Comparison of ENCODE assay signal across 31 cellular contexts in the genomic region with DNA sequence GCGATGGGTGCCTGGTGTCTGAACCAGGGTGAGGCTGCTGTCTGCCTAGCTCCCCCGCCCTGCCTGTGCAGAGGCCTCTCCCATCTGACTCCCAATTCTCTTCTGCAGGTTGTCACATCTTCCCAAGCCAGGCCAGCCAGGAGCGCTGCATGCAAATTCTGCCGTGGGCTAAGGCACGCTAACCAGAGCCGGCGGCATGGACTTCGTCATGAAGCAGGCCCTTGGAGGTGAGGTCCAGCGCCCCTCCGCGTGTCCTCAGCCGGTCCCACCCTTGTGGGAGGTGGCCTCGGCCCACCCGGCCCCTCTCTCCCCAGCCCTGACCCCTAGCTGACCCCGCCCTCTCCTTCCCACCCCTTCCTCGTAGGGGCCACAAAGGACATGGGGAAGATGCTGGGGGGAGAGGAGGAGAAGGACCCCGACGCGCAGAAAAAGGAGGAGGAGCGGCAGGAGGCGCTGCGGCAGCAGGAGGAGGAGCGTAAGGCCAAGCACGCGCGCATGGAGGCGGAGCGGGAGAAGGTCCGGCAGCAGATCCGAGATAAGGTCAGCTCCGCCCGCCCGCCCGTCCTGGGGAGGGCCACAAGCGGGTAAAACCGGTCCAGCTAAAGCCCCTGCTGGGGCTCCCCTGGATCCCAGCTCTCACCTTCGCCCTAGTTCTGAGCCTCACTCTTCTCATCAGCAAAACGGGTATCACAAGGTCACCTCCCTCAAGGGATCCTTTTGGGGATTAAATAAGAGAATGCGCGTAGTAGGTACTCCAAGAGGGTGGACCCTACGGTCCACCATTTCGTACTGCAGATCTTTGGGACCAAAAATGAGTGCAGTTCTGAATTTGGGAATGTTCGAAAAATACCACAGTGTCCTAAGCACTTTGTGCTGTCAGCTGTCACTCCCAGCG. TPM values are rescaled to one million over a fixed set of nuclear protein-coding genes. Genes with fewer than 3 reads are reported as not detected.
DNase-seq lines count a peak whose midpoint lies in the region; ATAC-seq and TF ChIP-seq lines count a peak whose summit lies in the region.
"Had no signal": no experiment of that assay in that cellular context is flagged by ENCODE, and none has a peak within 500 bp of the region (broad histone marks: within the 10 kb centered on the region; RNA-seq: fewer than 3 reads in every experiment).

No MANE protein-coding gene starts in this region.

- no CpG with 5 or more reads among the region's 44 CpGs for WGBS in trophoblast cell (ENCODE audit: extremely low coverage, insufficient coverage, insufficient read length)
- WGBS in tibial nerve, 2 donors = 15 to 21% methylated on average over 42 to 43 of the region's 44 CpGs

- H2BK12ac ChIP-seq in trophoblast cell (ENCODE audit: low read length) = no peak overlapping the region

- H3K23ac ChIP-seq in trophoblast cell (ENCODE audit: low read length) = no peak overlapping the region

- H3K4me1 Mint-ChIP-seq in GM23338 = peaks cover 30% of the 10 kb centered on the region
- H3K4me1 Mint-ChIP-seq: naive B cell had no signal

- no peak overlapping the region for H4K12ac ChIP-seq in trophoblast cell (ENCODE audit: low read depth, low read length)

- peaks cover 15% of the 10 kb centered on the region for H3K27me3 Mint-ChIP-seq in GM23338 (ENCODE audit: insufficient read depth, low read depth, poor library complexity)

- TF ChIP-seq CTCF in GM23338 (conservative IDR thresholded peaks at IDR 0.05; ENCODE audit: low read depth in 2 of 2) (peak in 1 of 2 experiments; percentile 61; a peak in 2 of 4 replicates), tibial nerve (IDR thresholded peaks at IDR 0.05) (no peak)

- ATAC-seq in GM23338 (peak; percentile 83), GM19351 (IDR thresholded peaks at IDR 0.05; ENCODE audit: unreplicated experiment) (no peak), HG03469 (IDR thresholded peaks at IDR 0.05; ENCODE audit: unreplicated experiment) (no peak)
- ATAC-seq: esophagus mucosa, foreskin keratinocyte, left cardiac atrium, right cardiac atrium had no signal

- no peaks in the 10 kb centered on the region; the same call in 1 of the 2 replicates for H3K9me2 ChIP-seq in GM23338 (ENCODE audit: insufficient read depth)

- H3K9me3 ChIP-seq in trophoblast cell (ENCODE audit: insufficient read depth, low read depth, low read length) = no peaks in the 10 kb centered on the region
- no peaks in the 10 kb centered on the region for H3K9me3 ChIP-seq in tibial nerve

- no peak overlapping the region for H2AK5ac ChIP-seq in trophoblast cell (ENCODE audit: low read length)

- no peaks in the 10 kb centered on the region for H3K36me3 ChIP-seq in GM23338 (ENCODE audit: insufficient read depth)
- no peaks in the 10 kb centered on the region for H3K36me3 ChIP-seq in trophoblast cell (ENCODE audit: control insufficient read depth in 1 of 2, insufficient read depth in 2 of 2, low read length in 2 of 2)
- H3K36me3 ChIP-seq in tibial nerve = no peaks in the 10 kb centered on the region
- H3K36me3 ChIP-seq: ovary had no signal

- H3K27ac Mint-ChIP-seq in GM23338 = no peak overlapping the region
- H3K27ac Mint-ChIP-seq: naive B cell; stimulated activated naive CD8-positive, alpha-beta T cell treated with anti-CD3 and anti-CD28 coated beads, Interleukin-15, Interleukin-2, amounts not matched to agents 100 ng/mL and 50 ng/mL, for 24 hours; T-helper 1 cell treated with Interleukin-12 subunit alpha and Interleukin-12 subunit beta and Interleukin-4 antibody, amounts not matched to agents 30 μg/mL and 1 μg/mL, for 36 hours; type B pancreatic cell had no signal

- peaks cover 20% of the 10 kb centered on the region for H3K4me1 ChIP-seq in GM23338 (ENCODE audit: insufficient read depth)
- H3K4me1 ChIP-seq in trophoblast cell (ENCODE audit: control insufficient read depth in 1 of 2, insufficient read depth in 2 of 2, low read length in 2 of 2) = peaks cover 6 to 14% of the 10 kb centered on the region in 2 experiments
- H3K4me1 ChIP-seq in tibial nerve = no peaks in the 10 kb centered on the region
- H3K4me1 ChIP-seq: foreskin keratinocyte had no signal

- H4K20me1 ChIP-seq in GM23338 (replicated peaks; ENCODE audit: insufficient read depth) = no peaks in the 10 kb centered on the region

- H3K79me1 ChIP-seq in trophoblast cell (ENCODE audit: low read length) = no peaks in the 10 kb centered on the region

- H3K4me3 Mint-ChIP-seq in GM23338 = peak overlapping the region; percentile 44; the same call in 2 of the 3 replicates
- H3K4me3 Mint-ChIP-seq: CD4-positive, alpha-beta memory T cell; naive B cell; stimulated activated naive CD8-positive, alpha-beta T cell treated with anti-CD3 and anti-CD28 coated beads, Interleukin-15, Interleukin-2, amounts not matched to agents 100 ng/mL and 50 ng/mL, for 24 hours; T-helper 1 cell treated with Interleukin-12 subunit alpha and Interleukin-12 subunit beta and Interleukin-4 antibody, amounts not matched to agents 30 μg/mL and 1 μg/mL, for 36 hours; type B pancreatic cell had no signal

- H3K27me3 ChIP-seq in GM23338 (ENCODE audit: insufficient read depth) = peaks cover 14% of the 10 kb centered on the region; the same call in 1 of the 2 replicates
- H3K27me3 ChIP-seq in trophoblast cell (ENCODE audit: insufficient read depth, low read length) = no peaks in the 10 kb centered on the region
- H3K27me3 ChIP-seq in tibial nerve = peaks cover 0 to 32% of the 10 kb centered on the region in 2 donors

- H4K91ac ChIP-seq in trophoblast cell (ENCODE audit: low read depth, low read length) = no peak overlapping the region

- no peaks in the 10 kb centered on the region for H3K79me2 ChIP-seq in GM23338 (replicated peaks; ENCODE audit: insufficient read depth)
- H3K79me2 ChIP-seq in trophoblast cell (ENCODE audit: control insufficient read depth, insufficient read depth, low read length, poor library complexity) = no peaks in the 10 kb centered on the region

- H3K4me2 ChIP-seq in GM23338 (peak overlapping the region; percentile 82), trophoblast cell (ENCODE audit: low read length) (peak overlapping the region; percentile 61)

- H3K27ac ChIP-seq in GM23338 (ENCODE audit: low read depth) = no peak overlapping the region
- H3K27ac ChIP-seq in trophoblast cell (ENCODE audit: low read depth, low read length) = no peak overlapping the region
- no peak overlapping the region for H3K27ac ChIP-seq in tibial nerve
- H3K27ac ChIP-seq: foreskin keratinocyte, ovary had no signal

- no peak overlapping the region for H2BK120ac ChIP-seq in trophoblast cell (ENCODE audit: insufficient read depth, low read length, poor library complexity)

- no peak for TF ChIP-seq POLR2A in tibial nerve (IDR thresholded peaks at IDR 0.05)

- H2BK5ac ChIP-seq in trophoblast cell (ENCODE audit: low read depth, low read length, poor library complexity) = no peak overlapping the region

- H3K18ac ChIP-seq in trophoblast cell (ENCODE audit: low read length) = no peak overlapping the region

- peak overlapping the region; percentile 56 for H3K4me3 ChIP-seq in GM23338
- no peak overlapping the region for H3K4me3 ChIP-seq in trophoblast cell (ENCODE audit: low read depth, low read length)
- no peak overlapping the region for H3K4me3 ChIP-seq in tibial nerve
- H3K4me3 ChIP-seq: ovary had no signal

- no peak overlapping the region for H4K8ac ChIP-seq in trophoblast cell (ENCODE audit: low read depth, low read length)

- no peak for TF ChIP-seq EP300 in tibial nerve (IDR thresholded peaks at IDR 0.05)

- H3K36me3 Mint-ChIP-seq in GM23338 (ENCODE audit: low read depth) = no peaks in the 10 kb centered on the region

- DNase-seq in GM23338 (ENCODE audit: low spot score) (peak; percentile 85), ecto neural progenitor cell (ENCODE audit: low spot score) (peak; percentile 76), iPS-NIHi7 (ENCODE audit: extremely low spot score) (peak; percentile 78), trophoblast cell (peak in 1 of 2 donors; percentile 7), tibial nerve (ENCODE audit: low spot score in 2 of 2) (no peak), cortex of kidney (lab: John Stamatoyannopoulos, UW) (no peak)
- DNase-seq: activated CD4-positive, alpha-beta T cell treated with anti-CD3 and anti-CD28 coated beads for 4 hours; activated CD8-positive, alpha-beta memory T cell treated with anti-CD3 and anti-CD28 coated beads for 24 hours; activated T-cell treated with anti-CD3 and anti-CD28 coated beads, Interleukin-2, amount 50 U/mL, for 1 hour; CD4-positive, alpha-beta memory T cell; DMS 273 treated with DMSO at 0.1 percent for 48 hours; effector CD4-positive, alpha-beta T cell; foreskin keratinocyte; hippocampal formation; left cardiac atrium; naive B cell; NCI-H1105; NCI-H2029 treated with DMSO at 0.1 percent for 48 hours; NCI-H2227 treated with DMSO at 0.1 percent for 48 hours; NCI-H69; ovary; right cardiac atrium had no signal

- peak overlapping the region; percentile 66; the same call in 1 of the 2 replicates for H2AFZ ChIP-seq in GM23338
- H2AFZ ChIP-seq in trophoblast cell (ENCODE audit: insufficient read depth, low read length, poor library complexity) = no peak overlapping the region

- H3K9ac ChIP-seq in trophoblast cell (ENCODE audit: low read length) = no peak overlapping the region

- no peaks in the 10 kb centered on the region; the same call in 1 of the 2 replicates for H3F3A ChIP-seq in GM23338 (replicated peaks; ENCODE audit: low read depth)

- H3K9me3 Mint-ChIP-seq in GM23338 = no peaks in the 10 kb centered on the region
- H3K9me3 Mint-ChIP-seq: stimulated activated naive CD8-positive, alpha-beta T cell treated with anti-CD3 and anti-CD28 coated beads, Interleukin-15, Interleukin-2, amounts not matched to agents 100 ng/mL and 50 ng/mL, for 24 hours; T-helper 1 cell treated with Interleukin-12 subunit alpha and Interleukin-12 subunit beta and Interleukin-4 antibody, amounts not matched to agents 30 μg/mL and 1 μg/mL, for 36 hours; type B pancreatic cell had no signal

- H3K4ac ChIP-seq in trophoblast cell (ENCODE audit: low read depth, low read length) = no peak overlapping the region

- no peak overlapping the region for H3K14ac ChIP-seq in trophoblast cell (ENCODE audit: low read length)

TF ChIP-seq in GM23338, 12 proteins besides CTCF, POLR2A, EP300 and RAD21 (continues in another document):
- no peak for TF ChIP-seq STAT1 (IDR thresholded peaks at IDR 0.05; ENCODE audit: unreplicated experiment)

RNA-seq across cellular contexts. Expression of gene CPLX2, which starts 7.4 kb away (rescaled TPM):
- total RNA-seq in GM23338 (2014; rRNA removed; shearing (Covaris generic)) = 0.45 and 0.66 TPM in 2 replicates
- 2.1 and 2.3 TPM in 2 replicates for polyA plus RNA-seq in GM23338 (2016; fragmentation: Nextera tagmentation; extraction: Ambion mirVana)
- polyA plus RNA-seq in trophoblast cell (2013) = 0.04 and 0.05 TPM in 2 replicates
- not detected for total RNA-seq in tibial nerve
- total RNA-seq: CD4-positive, alpha-beta memory T cell; chondrocyte; esophagus mucosa; foreskin keratinocyte; left cardiac atrium; mesenteric fat pad; RPMI7951 had no signal
- polyA plus RNA-seq: foreskin keratinocyte, ovary had no signal

Comparison
In these comparisons a context has a peak if more than half of its experiments do, and no peak if none do; other contexts are left out.
1. DNase-seq: peak in GM23338 (single experiment), ecto neural progenitor cell (single experiment) and iPS-NIHi7 (single experiment); none in tibial nerve (0 of 2) and cortex of kidney (single experiment).